ENCODE assay signal across 9 cellular contexts in the genomic region with DNA sequence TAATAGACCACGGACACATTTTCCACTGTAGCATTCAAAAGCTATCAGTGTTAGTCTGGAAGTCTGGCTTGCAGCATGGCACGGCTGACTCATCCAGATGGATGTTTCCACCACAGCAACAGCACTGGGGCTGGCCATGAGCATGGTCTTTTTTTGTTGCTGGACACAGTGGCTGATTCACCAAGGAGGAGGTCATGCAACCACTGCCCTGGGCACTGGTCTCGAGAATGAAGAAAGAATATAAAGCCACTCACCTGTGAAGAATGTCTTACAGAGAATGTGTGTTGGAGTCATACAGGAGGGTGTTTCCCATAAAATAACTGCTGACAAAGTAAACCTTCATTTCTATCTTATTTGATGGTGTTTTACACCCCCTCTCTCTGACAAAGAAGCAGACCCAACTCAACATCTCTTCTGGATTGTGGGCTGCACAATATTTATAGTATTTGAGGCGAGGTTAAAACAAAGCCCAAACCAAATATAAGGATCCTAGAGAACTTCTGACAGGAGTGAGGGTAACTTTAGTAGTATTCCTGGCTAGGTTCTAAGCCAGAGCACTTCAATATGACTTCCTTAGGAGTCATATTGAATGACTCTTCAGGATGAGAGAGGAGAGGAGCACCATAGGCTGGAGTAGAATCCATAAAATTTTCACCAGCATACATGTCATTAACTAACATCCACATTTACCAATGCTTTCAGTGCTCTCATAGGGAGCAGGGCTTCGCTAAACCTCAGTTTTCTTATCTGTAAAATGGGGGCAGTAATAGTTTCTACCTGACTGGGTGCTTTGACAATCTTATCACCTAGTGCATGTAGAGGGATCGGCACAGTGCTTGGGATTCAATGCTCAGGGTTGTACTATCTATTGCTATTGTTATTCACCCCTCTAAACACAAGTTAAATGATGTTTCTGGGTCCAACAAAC.
DNase-seq lines count a peak whose midpoint lies in the region; ATAC-seq, FAIRE-seq and TF ChIP-seq lines count a peak whose summit lies in the region.
"Had no signal": no experiment of that assay in that cellular context is flagged by ENCODE, and none has a peak within 500 bp of the region (broad histone marks: within the 10 kb centered on the region; RNA-seq: fewer than 3 reads in every experiment).

No MANE protein-coding gene starts in this region.

- no peaks in the 10 kb centered on the region for H3K27me3 ChIP-seq in esophagus muscularis mucosa

- peak; percentile 42 for DNase-seq in NCI-H1694 treated with DMSO at 0.1 percent for 48 hours (lab: John Stamatoyannopoulos, UW)
- DNase-seq in NCI-H1694 (lab: John Stamatoyannopoulos, UW) = no peak
- DNase-seq in esophagus muscularis mucosa (ENCODE audit: extremely low spot score) = peak; percentile 92
- DNase-seq in mucosa of descending colon = peak; percentile 24 to 60 (median 30)
- DNase-seq in NCI-H1105 (lab: John Stamatoyannopoulos, UW) = no peak
- DNase-seq in GM12891 (ENCODE audit: insufficient read length, low spot score) = no peak
- no peak for DNase-seq in NOMO-1 treated with dmso at 0.1 percent for 144 hours (lab: John Stamatoyannopoulos, UW; ENCODE audit: unreplicated experiment)
- DNase-seq in NCI-H128 (lab: John Stamatoyannopoulos, UW; ENCODE audit: unreplicated experiment) = no peak

- H3K4me3 ChIP-seq in esophagus muscularis mucosa (no peak overlapping the region), mucosa of descending colon (no peak overlapping the region)

- TF ChIP-seq POLR2A in esophagus muscularis mucosa (IDR thresholded peaks at IDR 0.05; ENCODE audit: low read depth) = no peak
- TF ChIP-seq POLR2A in GM12891 (IDR thresholded peaks at IDR 0.05; ENCODE audit: low read depth, low read length) = no peak

- no peak for TF ChIP-seq EP300 in esophagus muscularis mucosa (IDR thresholded peaks at IDR 0.05)

- intact Hi-C loops in esophagus muscularis mucosa (cut with DNase I) (loop anchor here (5.0 kb wide), 1 partner anchor 121 kb away; a partner anchor contains a TSS), mucosa of descending colon (cut with DNase I, micrococcal nuclease) (no loop called here)

- 64% methylated on average over 6 of the region's 6 CpGs for WGBS in esophagus muscularis mucosa

- no peak for FAIRE-seq in GM12891 (lab: Jason Lieb, UNC)
- FAIRE-seq: A204.1 had no signal

- H3K36me3 ChIP-seq in esophagus muscularis mucosa = no peaks in the 10 kb centered on the region
- no peaks in the 10 kb centered on the region for H3K36me3 ChIP-seq in mucosa of descending colon (ENCODE audit: low read depth)

- H3K4me1 ChIP-seq in esophagus muscularis mucosa = peaks cover 44 to 84% (median 74%) of the 10 kb centered on the region in 4 donors
- H3K4me1 ChIP-seq in mucosa of descending colon (ENCODE audit: low read depth) = peaks cover 24% of the 10 kb centered on the region

- H3K9me3 ChIP-seq in esophagus muscularis mucosa (no peaks in the 10 kb centered on the region), mucosa of descending colon (no peaks in the 10 kb centered on the region)

- TF ChIP-seq CTCF in esophagus muscularis mucosa (IDR thresholded peaks at IDR 0.05) = no peak
- TF ChIP-seq CTCF in mucosa of descending colon (IDR thresholded peaks at IDR 0.05) = no peak

- peak; percentile 37 for ATAC-seq in mucosa of descending colon

- peak overlapping the region; percentile 61 to 78 (median 70) for H3K27ac ChIP-seq in esophagus muscularis mucosa (replicated peaks in 1 of 4)

TF ChIP-seq in GM12891, 5 proteins besides CTCF, POLR2A, EP300 and RAD21:
- no peak for TF ChIP-seq POU2F2 (IDR thresholded peaks at IDR 0.05; ENCODE audit: low read depth, low read length)
- no peak for TF ChIP-seq TAF1 (IDR thresholded peaks at IDR 0.05; ENCODE audit: low read depth, low read length)
- TF ChIP-seq SPI1 (IDR thresholded peaks at IDR 0.05; ENCODE audit: low read depth, low read length) = no peak
- no peak for TF ChIP-seq POLR2AphosphoS5 (IDR thresholded peaks at IDR 0.05; ENCODE audit: low read depth, low read length)
- TF ChIP-seq PAX5 (IDR thresholded peaks at IDR 0.05; ENCODE audit: insufficient read depth, low read length, severe bottlenecking) = no peak

Comparison
In these comparisons a context has a peak if more than half of its experiments do, and no peak if none do; other contexts are left out.
1. DNase-seq: peak in NCI-H1694 treated with DMSO at 0.1 percent for 48 hours (single experiment), esophagus muscularis mucosa (single experiment) and mucosa of descending colon (3 of 3); none in NCI-H1694 (single experiment), NCI-H1105 (single experiment), GM12891 (single experiment), NOMO-1 treated with dmso at 0.1 percent for 144 hours (single experiment) and NCI-H128 (single experiment).